In genomic region chr3:129561619-129562248, GRCh38 we compare ENCODE assay signal across 17 cellular contexts. TPM values are rescaled to one million over a fixed set of nuclear protein-coding genes. Genes with fewer than 3 reads are reported as not detected.
A peak's percentile ranks its signal among the peaks of the same experiment; 100 is the strongest.
DNase-seq lines count a peak whose midpoint lies in the region; ATAC-seq and TF ChIP-seq lines count a peak whose summit lies in the region.
"Had no signal": no experiment of that assay in that cellular context is flagged by ENCODE, and none has a peak within 500 bp of the region (broad histone marks: within the 10 kb centered on the region; RNA-seq: fewer than 3 reads in every experiment).

No MANE protein-coding gene starts in this region.

- H2BK12ac ChIP-seq in mesenchymal stem cell (ENCODE audit: low read length in 2 of 2) = peak overlapping the region; percentile 49 to 90

- no peak for DNase-seq in mammary epithelial cell
- no peak for DNase-seq in mesenchymal stem cell
- DNase-seq in stomach = no peak
- no peak for DNase-seq in NCI-H1092 (lab: John Stamatoyannopoulos, UW)
- no peak for DNase-seq in NCI-H1105 (lab: John Stamatoyannopoulos, UW)
- DNase-seq in immature natural killer cell = no peak
- DNase-seq: activated B cell treated with CpG ODN at 0.5 μM for 24 hours; CD4-positive, CD25-positive, alpha-beta regulatory T cell; naive B cell; NCI-H1930; SW 1271 had no signal

- no peaks in the 10 kb centered on the region for H3K9me3 ChIP-seq in HUES48 (ENCODE audit: control insufficient read depth, insufficient read depth, low read length)
- H3K9me3 ChIP-seq in mammary epithelial cell (replicated peaks; ENCODE audit: insufficient read depth, low read length) = no peaks in the 10 kb centered on the region
- H3K9me3 ChIP-seq in mesenchymal stem cell (ENCODE audit: control insufficient read depth, low read length) = no peaks in the 10 kb centered on the region
- H3K9me3 ChIP-seq in stomach = no peaks in the 10 kb centered on the region

- H3K4me1 Mint-ChIP-seq in immature natural killer cell = peaks cover 44% of the 10 kb centered on the region in 2 donors
- H3K4me1 Mint-ChIP-seq: activated naive CD4-positive, alpha-beta T cell treated with anti-CD3 and anti-CD28 coated beads, Interleukin-2, amount 50 U/mL, for 24 hours had no signal

- dilution Hi-C loops in mammary epithelial cell (cut with HindIII; ENCODE audit: low sequenced_read_pairs) = no loop called here

- peak overlapping the region in 1 of 6 donors; percentile 70 for H3K27ac Mint-ChIP-seq in immature natural killer cell
- H3K27ac Mint-ChIP-seq: activated B cell treated with CpG ODN at 0.5 μM for 24 hours; activated naive CD4-positive, alpha-beta T cell treated with anti-CD3 and anti-CD28 coated beads, Interleukin-2, amount 50 U/mL, for 24 hours; CD4-positive, CD25-positive, alpha-beta regulatory T cell had no signal

- ATAC-seq in GM18858 (IDR thresholded peaks at IDR 0.05; ENCODE audit: unreplicated experiment) = no peak

- no peak overlapping the region for H3K4me2 ChIP-seq in mammary epithelial cell (ENCODE audit: insufficient read depth, low read depth, low read length)
- no peak overlapping the region for H3K4me2 ChIP-seq in mesenchymal stem cell (ENCODE audit: low read length, poor library complexity, severe bottlenecking)

- no TSS peak for BruUV-seq in mammary epithelial cell (replicated peaks; lab: Mats Ljungman, UMichigan)

- peak overlapping the region; percentile 12 to 80 for H3K14ac ChIP-seq in mesenchymal stem cell (ENCODE audit: low read length in 2 of 2)

- 100% methylated on average over 4 of the region's 18 CpGs for WGBS in mammary epithelial cell (ENCODE audit: low coverage, missing lambda C conversion rate)
- WGBS in mesenchymal stem cell = 87% methylated on average over 16 of the region's 18 CpGs
- 81 to 89% (median 84%) methylated on average over 17 to 18 of the region's 18 CpGs for WGBS in stomach, 5 donors

- peak overlapping the region; percentile 74 to 84 for H3K18ac ChIP-seq in mesenchymal stem cell (ENCODE audit: low read depth in 1 of 2, low read length in 2 of 2)

- no peak overlapping the region for H3K23ac ChIP-seq in mesenchymal stem cell (ENCODE audit: low read length in 2 of 2)

- H3K4me3 ChIP-seq in HUES48 (ENCODE audit: low read depth, low read length) (no peak overlapping the region), mammary epithelial cell (replicated peaks in 1 of 3; ENCODE audit: insufficient read depth in 1 of 3, low read depth in 2 of 3, low read length in 3 of 3) (no peak overlapping the region), mesenchymal stem cell (ENCODE audit: insufficient read depth in 1 of 2, low read depth in 1 of 2, low read length in 2 of 2) (no peak overlapping the region), stomach (no peak overlapping the region)

- no peak overlapping the region for H3K4me3 Mint-ChIP-seq in immature natural killer cell
- H3K4me3 Mint-ChIP-seq: activated B cell treated with CpG ODN at 0.5 μM for 24 hours; activated naive CD4-positive, alpha-beta T cell treated with anti-CD3 and anti-CD28 coated beads, Interleukin-2, amount 50 U/mL, for 24 hours; CD4-positive, CD25-positive, alpha-beta regulatory T cell; naive B cell had no signal

- peak overlapping the region; percentile 78 for H2AK5ac ChIP-seq in mesenchymal stem cell (ENCODE audit: low read length, severe bottlenecking)

- H2BK120ac ChIP-seq in mesenchymal stem cell (ENCODE audit: low read depth, low read length) = peak overlapping the region; percentile 90

- peaks cover 3% of the 10 kb centered on the region for H3K79me1 ChIP-seq in mesenchymal stem cell (replicated peaks; ENCODE audit: low read length, poor library complexity, severe bottlenecking)

- H4K91ac ChIP-seq in mesenchymal stem cell (ENCODE audit: low read length) = peak overlapping the region; percentile 91

- in situ Hi-C loops in mammary epithelial cell (cut with MboI; ENCODE audit: low sequenced_read_pairs in 2 of 2) = no loop called here

- TF ChIP-seq EP300 in stomach (IDR thresholded peaks at IDR 0.05) = no peak

- H3K36me3 Mint-ChIP-seq in immature natural killer cell = peaks cover 5 to 16% (median 12%) of the 10 kb centered on the region in 3 donors
- H3K36me3 Mint-ChIP-seq: activated naive CD4-positive, alpha-beta T cell treated with anti-CD3 and anti-CD28 coated beads, Interleukin-2, amount 50 U/mL, for 24 hours; CD4-positive, CD25-positive, alpha-beta regulatory T cell; naive B cell had no signal

- no peaks in the 10 kb centered on the region for H4K20me1 ChIP-seq in mammary epithelial cell (ENCODE audit: insufficient read depth, low read length)

- H2BK15ac ChIP-seq in mesenchymal stem cell (ENCODE audit: low read depth, poor library complexity, severe bottlenecking) = no peak overlapping the region

- H2AFZ ChIP-seq in mammary epithelial cell (ENCODE audit: low read depth, low read length) (peak overlapping the region; percentile 72), mesenchymal stem cell (ENCODE audit: low read depth, low read length) (no peak overlapping the region)

- H3K27ac ChIP-seq in HUES48 (ENCODE audit: low read depth, low read length) (peak overlapping the region; percentile 12), mammary epithelial cell (ENCODE audit: insufficient read depth, low read depth, low read length) (no peak overlapping the region), mesenchymal stem cell (ENCODE audit: low read length, poor library complexity, severe bottlenecking) (peak overlapping the region; percentile 79), stomach (peak overlapping the region; percentile 37 to 87 (median 83))

- peak overlapping the region; percentile 82 to 88 for H3K4ac ChIP-seq in mesenchymal stem cell (ENCODE audit: low read depth in 1 of 2, low read length in 2 of 2)

- H3K9ac ChIP-seq in HUES48 (ENCODE audit: low read depth, low read length) (no peak overlapping the region), mammary epithelial cell (ENCODE audit: insufficient read depth, low read length) (no peak overlapping the region), mesenchymal stem cell (ENCODE audit: low read length) (peak overlapping the region; percentile 71)

- H3K36me3 ChIP-seq in HUES48 (ENCODE audit: control insufficient read depth, insufficient read depth, low read length) (peaks cover 12% of the 10 kb centered on the region; the same call in 1 of the 2 replicates), mammary epithelial cell (ENCODE audit: insufficient read depth, low read length) (no peaks in the 10 kb centered on the region), mesenchymal stem cell (ENCODE audit: control insufficient read depth in 1 of 2, insufficient read depth in 2 of 2, low read depth in 1 of 2, low read length in 2 of 2) (peaks cover 68 to 85% of the 10 kb centered on the region in 2 experiments), stomach (peaks cover 28 to 95% (median 76%) of the 10 kb centered on the region in 4 donors)

- H4K8ac ChIP-seq in mesenchymal stem cell (ENCODE audit: low read length) = peak overlapping the region; percentile 66

- no peaks in the 10 kb centered on the region for H3K79me2 ChIP-seq in mammary epithelial cell (ENCODE audit: insufficient read depth, low read length)

- no peak for TF ChIP-seq CTCF in mammary epithelial cell (conservative IDR thresholded peaks at IDR 0.05 in 1 of 2, IDR thresholded peaks at IDR 0.05 in 1 of 2; ENCODE audit: extremely low read depth in 1 of 2, insufficient read depth in 1 of 2, low read depth in 1 of 2, low read length in 2 of 2)
- no peak for TF ChIP-seq CTCF in stomach (IDR thresholded peaks at IDR 0.05)

- intact Hi-C loops in mammary epithelial cell (cut with micrococcal nuclease) = no loop called here
- intact Hi-C loops in stomach (cut with DNase I; ENCODE audit: low total_unique reads) = no loop called here

- no peak overlapping the region for H2BK5ac ChIP-seq in mesenchymal stem cell (ENCODE audit: low read depth, low read length, poor library complexity, severe bottlenecking)

- CTCF ChIA-PET in mammary epithelial cell (lab: Charles Lee; ENCODE audit: low non-redundant PET) = no interaction called here

- H3K27me3 ChIP-seq in HUES48 (ENCODE audit: control insufficient read depth, insufficient read depth, low read length) = no peaks in the 10 kb centered on the region
- no peaks in the 10 kb centered on the region for H3K27me3 ChIP-seq in mammary epithelial cell (ENCODE audit: insufficient read depth, low read length)
- H3K27me3 ChIP-seq in mesenchymal stem cell (ENCODE audit: control insufficient read depth in 1 of 2, insufficient read depth in 1 of 2, low read length in 2 of 2) = no peaks in the 10 kb centered on the region
- H3K27me3 ChIP-seq in stomach = no peaks in the 10 kb centered on the region

- no peak for TF ChIP-seq POLR2A in stomach (IDR thresholded peaks at IDR 0.05)

- H3K9me3 Mint-ChIP-seq in immature natural killer cell = no peaks in the 10 kb centered on the region
- H3K9me3 Mint-ChIP-seq: activated B cell treated with CpG ODN at 0.5 μM for 24 hours; activated naive CD4-positive, alpha-beta T cell treated with anti-CD3 and anti-CD28 coated beads, Interleukin-2, amount 50 U/mL, for 24 hours; CD4-positive, CD25-positive, alpha-beta regulatory T cell; naive B cell had no signal

- no peaks in the 10 kb centered on the region for H3K4me1 ChIP-seq in HUES48 (ENCODE audit: control insufficient read depth, insufficient read depth, low read length)
- H3K4me1 ChIP-seq in mammary epithelial cell (ENCODE audit: insufficient read depth, low read length) = peaks cover 15% of the 10 kb centered on the region
- H3K4me1 ChIP-seq in mesenchymal stem cell (ENCODE audit: control insufficient read depth, insufficient read depth, low read depth, low read length) = peaks cover 55% of the 10 kb centered on the region
- peaks cover 37 to 81% (median 54%) of the 10 kb centered on the region in 4 donors for H3K4me1 ChIP-seq in stomach

- H3K27me3 Mint-ChIP-seq in immature natural killer cell (ENCODE audit: low read depth in 3 of 3) = peaks cover 8 to 10% (median 10%) of the 10 kb centered on the region in 3 donors
- H3K27me3 Mint-ChIP-seq: activated naive CD4-positive, alpha-beta T cell treated with anti-CD3 and anti-CD28 coated beads, Interleukin-2, amount 50 U/mL, for 24 hours; CD4-positive, CD25-positive, alpha-beta regulatory T cell had no signal

RNA-seq across cellular contexts. Expression of gene H1-8, which starts 18.8 kb away (rescaled TPM):
- total RNA-seq in mammary epithelial cell (not detected), stomach (not detected)
- polyA plus RNA-seq in mammary epithelial cell (not detected), stomach (not detected), immature natural killer cell (not detected)
- polyA minus RNA-seq in mammary epithelial cell = not detected
- polyA plus RNA-seq in mesenchymal stem cell (2013, experiment 1 of 2) = not detected
- not detected for polyA plus RNA-seq in mesenchymal stem cell (2013, experiment 2 of 2)
- total RNA-seq: activated B cell treated with CpG ODN at 0.5 μM for 24 hours; CD4-positive, CD25-positive, alpha-beta regulatory T cell; endothelial cell of umbilical vein; kidney epithelial cell; LHCN-M2 had no signal
- polyA plus RNA-seq: CD4-positive, CD25-positive, alpha-beta regulatory T cell; endothelial cell of umbilical vein had no signal

RNA-seq across cellular contexts. Expression of gene RHO, which starts 33.3 kb away (rescaled TPM):
- total RNA-seq in mammary epithelial cell = not detected
- not detected for polyA plus RNA-seq in mammary epithelial cell
- not detected for polyA minus RNA-seq in mammary epithelial cell
- not detected for polyA plus RNA-seq in mesenchymal stem cell (2013, experiment 1 of 2)
- polyA plus RNA-seq in mesenchymal stem cell (2013, experiment 2 of 2) = not detected
- not detected for total RNA-seq in stomach
- not detected for polyA plus RNA-seq in stomach
- not detected for polyA plus RNA-seq in immature natural killer cell
- total RNA-seq: activated B cell treated with CpG ODN at 0.5 μM for 24 hours; CD4-positive, CD25-positive, alpha-beta regulatory T cell; endothelial cell of umbilical vein; kidney epithelial cell; LHCN-M2 had no signal
- polyA plus RNA-seq: CD4-positive, CD25-positive, alpha-beta regulatory T cell; endothelial cell of umbilical vein had no signal

RNA-seq across cellular contexts. Expression of gene PLXND1, which starts 44.7 kb away (rescaled TPM):
- 1 to 10 TPM; 2.3 to 2.7 TPM for total RNA-seq in mammary epithelial cell
- 0.63 TPM for polyA plus RNA-seq in mammary epithelial cell
- 0.83 TPM for polyA minus RNA-seq in mammary epithelial cell
- 288 TPM for polyA plus RNA-seq in mesenchymal stem cell (2013, experiment 1 of 2)
- 288 TPM for polyA plus RNA-seq in mesenchymal stem cell (2013, experiment 2 of 2)
- total RNA-seq in stomach = 100 to 1,000 TPM in 2 of 5 donors, 10 to 100 TPM in 3; 53.1 to 251 (median 65.2) TPM
- polyA plus RNA-seq in stomach = 10 to 100 TPM; 22.6 to 44.7 (median 32.0) TPM
- 10 to 100 TPM in 1 of 3 donors, 1 to 10 TPM in 2; 3.1 to 30.2 (median 6.1) TPM for polyA plus RNA-seq in immature natural killer cell
